ENCODE assay signal across 24 cellular contexts in genomic region chr14:96191355-96191754, GRCh38. TPM values are rescaled to one million over a fixed set of nuclear protein-coding genes. Genes with fewer than 3 reads are reported as not detected.
"Had no signal": no experiment of that assay in that cellular context is flagged by ENCODE, and none has a peak within 500 bp of the region (broad histone marks: within the 10 kb centered on the region; RNA-seq: fewer than 3 reads in every experiment).

No MANE protein-coding gene starts in this region.

- H3K9me3 Mint-ChIP-seq: natural killer cell treated with Interleukin-12 subunit alpha and Interleukin-12 subunit beta and Interleukin-15 and Interleukin-18, amount 100 ng/mL, for 72 hours; stimulated activated effector memory CD8-positive, alpha-beta T cell treated with anti-CD3 and anti-CD28 coated beads, Interleukin-12 subunit alpha, Interleukin-12 subunit beta, amount 100 ng/mL, for 72 hours had no signal

- H3K27ac Mint-ChIP-seq: natural killer cell treated with Interleukin-12 subunit alpha and Interleukin-12 subunit beta and Interleukin-15 and Interleukin-18, amount 100 ng/mL, for 72 hours; progenitor cell of endocrine pancreas; stimulated activated effector memory CD8-positive, alpha-beta T cell treated with anti-CD3 and anti-CD28 coated beads, Interleukin-12 subunit alpha, Interleukin-12 subunit beta, amount 100 ng/mL, for 72 hours; stimulated activated naive CD8-positive, alpha-beta T cell treated with anti-CD3 and anti-CD28 coated beads, Interleukin-15, Interleukin-2, amounts not matched to agents 100 ng/mL and 50 ng/mL, for 24 hours had no signal

- H3K4me3 ChIP-seq: left ventricle myocardium inferior, lung, mucosa of descending colon, ovary, right atrium auricular region, right lobe of liver, skin epidermis, suprapubic skin, thoracic aorta, tibial artery, upper lobe of right lung had no signal

- H3K9me3 ChIP-seq: left ventricle myocardium inferior, mucosa of descending colon, ovary, right atrium auricular region, right lobe of liver, suprapubic skin, thoracic aorta, tibial artery, upper lobe of right lung had no signal

- DNase-seq: islet precursor cell; left ventricle myocardium inferior; midbrain; mucosa of descending colon; naive thymus-derived CD4-positive, alpha-beta T cell; ovary; right lobe of liver; stimulated activated CD4-positive, alpha-beta T cell treated with anti-CD3 and anti-CD28 coated beads, Interleukin-12 subunit alpha, Interleukin-12 subunit beta, amount 100 ng/mL, for 4 hours; stimulated activated CD4-positive, alpha-beta T cell treated with anti-CD3 and anti-CD28 coated beads, Interleukin-4, amount 100 ng/mL, for 24 hours; stimulated activated naive CD4-positive, alpha-beta T cell; tibial artery; trophoblast cell; upper lobe of right lung had no signal

- H3K36me3 Mint-ChIP-seq: natural killer cell treated with Interleukin-12 subunit alpha and Interleukin-12 subunit beta and Interleukin-15 and Interleukin-18, amount 100 ng/mL, for 72 hours; stimulated activated effector memory CD8-positive, alpha-beta T cell treated with anti-CD3 and anti-CD28 coated beads, Interleukin-12 subunit alpha, Interleukin-12 subunit beta, amount 100 ng/mL, for 72 hours had no signal

- H3K27ac ChIP-seq: left ventricle myocardium inferior, ovary, right atrium auricular region, right lobe of liver, skin epidermis, suprapubic skin, thoracic aorta, tibial artery, upper lobe of right lung had no signal

- H3K4me3 Mint-ChIP-seq: naive thymus-derived CD4-positive, alpha-beta T cell; natural killer cell treated with Interleukin-12 subunit alpha and Interleukin-12 subunit beta and Interleukin-15 and Interleukin-18, amount 100 ng/mL, for 72 hours; stimulated activated effector memory CD8-positive, alpha-beta T cell treated with anti-CD3 and anti-CD28 coated beads, Interleukin-12 subunit alpha, Interleukin-12 subunit beta, amount 100 ng/mL, for 72 hours; stimulated activated naive CD8-positive, alpha-beta T cell treated with anti-CD3 and anti-CD28 coated beads, Interleukin-15, Interleukin-2, amounts not matched to agents 100 ng/mL and 50 ng/mL, for 24 hours had no signal

- ATAC-seq: naive thymus-derived CD4-positive, alpha-beta T cell; natural killer cell treated with Interleukin-12 subunit alpha and Interleukin-12 subunit beta and Interleukin-15 and Interleukin-18, amount 100 ng/mL, for 72 hours; stimulated activated effector memory CD8-positive, alpha-beta T cell treated with anti-CD3 and anti-CD28 coated beads, Interleukin-12 subunit alpha, Interleukin-12 subunit beta, amount 100 ng/mL, for 72 hours; upper lobe of right lung had no signal

- H3K36me3 ChIP-seq: left ventricle myocardium inferior, ovary, right atrium auricular region, right lobe of liver, suprapubic skin, thoracic aorta, tibial artery, upper lobe of right lung had no signal

- H3K4me1 ChIP-seq: left ventricle myocardium inferior, right atrium auricular region, suprapubic skin, tibial artery had no signal

- H3K27me3 ChIP-seq: ovary, right atrium auricular region, right lobe of liver, upper lobe of right lung had no signal

RNA-seq across cellular contexts. Expression of gene BDKRB2, which starts 13.3 kb away (rescaled TPM):
- total RNA-seq: naive thymus-derived CD4-positive, alpha-beta T cell; natural killer cell treated with Interleukin-12 subunit alpha and Interleukin-12 subunit beta and Interleukin-15 and Interleukin-18, amount 100 ng/mL, for 72 hours; pulmonary artery endothelial cell had no signal
- polyA plus RNA-seq: neural cell had no signal
